Comparison of ENCODE assay signal across 8 cellular contexts in genomic region chr1:39955547-39956539, GRCh38. TPM values are rescaled to one million over a fixed set of nuclear protein-coding genes. Genes with fewer than 3 reads are reported as not detected.
A peak's percentile ranks its signal among the peaks of the same experiment; 100 is the strongest.
DNase-seq lines count a peak whose midpoint lies in the region; ATAC-seq, FAIRE-seq and TF ChIP-seq lines count a peak whose summit lies in the region.

No MANE protein-coding gene starts in this region.

- peak; percentile 30 for ATAC-seq in GM21723 (IDR thresholded peaks at IDR 0.05; ENCODE audit: unreplicated experiment)
- ATAC-seq in activated naive CD8-positive, alpha-beta T cell treated with anti-CD3 and anti-CD28 coated beads, Interleukin-2, amount 10 ng/mL, durations not matched to agents 7 days and 5 days (ENCODE audit: low read depth), result peak; percentile 37

- H3K4me3 ChIP-seq in SJSA1, result peak overlapping the region; percentile 53
- peak overlapping the region; percentile 53 for H3K4me3 ChIP-seq in hepatocyte
- H3K4me3 ChIP-seq in small intestine (ENCODE audit: low read depth in 1 of 2, low read length in 2 of 2), result peak overlapping the region; percentile 62 to 81

- no peaks in the 10 kb centered on the region for H3K79me2 ChIP-seq in hepatocyte

- H3K27me3 ChIP-seq in SJSA1 (replicated peaks) (no peaks in the 10 kb centered on the region), hepatocyte (peaks cover 4% of the 10 kb centered on the region), small intestine (ENCODE audit: control insufficient read depth in 2 of 2, insufficient read depth in 2 of 2, low read length in 2 of 2) (no peaks in the 10 kb centered on the region)

- H3K4me3 Mint-ChIP-seq in activated naive CD8-positive, alpha-beta T cell treated with anti-CD3 and anti-CD28 coated beads, Interleukin-2, amount 10 ng/mL, durations not matched to agents 7 days and 5 days, result peak overlapping the region; percentile 91

- DNase-seq in DMS53 (lab: John Stamatoyannopoulos, UW) (peak; percentile 89), Kasumi-1 (lab: John Stamatoyannopoulos, UW) (peak; percentile 66 to 68), SJSA1 (ENCODE audit: low read depth in 1 of 2, low spot score in 2 of 2) (peak; percentile 53 to 70), hepatocyte (ENCODE audit: low spot score) (peak; percentile 46), small intestine (peak; percentile 87), OCI-M2 (lab: John Stamatoyannopoulos, UW; ENCODE audit: unreplicated experiment) (no peak)
- peak; percentile 56 for DNase-seq in activated naive CD8-positive, alpha-beta T cell treated with anti-CD3 and anti-CD28 coated beads, Interleukin-2, amount 10 ng/mL, durations not matched to agents 7 days and 5 days

- peaks cover 19% of the 10 kb centered on the region for H3K36me3 ChIP-seq in SJSA1
- no peaks in the 10 kb centered on the region for H3K36me3 ChIP-seq in hepatocyte (replicated peaks; ENCODE audit: insufficient read depth, low read depth)
- H3K36me3 ChIP-seq in small intestine (ENCODE audit: control insufficient read depth in 2 of 2, insufficient read depth in 2 of 2, low read length in 2 of 2), result peaks cover 0 to 10% of the 10 kb centered on the region in 2 donors

- no peak for FAIRE-seq in small intestine (lab: Jason Lieb, UNC)

- H3K9me2 ChIP-seq in hepatocyte (replicated peaks; ENCODE audit: insufficient read depth), result no peaks in the 10 kb centered on the region

- H3K4me1 Mint-ChIP-seq in activated naive CD8-positive, alpha-beta T cell treated with anti-CD3 and anti-CD28 coated beads, Interleukin-2, amount 10 ng/mL, durations not matched to agents 7 days and 5 days, result peaks cover 11% of the 10 kb centered on the region

- peak overlapping the region; percentile 99 for H3K4me2 ChIP-seq in hepatocyte

- POLR2A ChIA-PET in activated naive CD8-positive, alpha-beta T cell treated with anti-CD3 and anti-CD28 coated beads, Interleukin-2, amount 10 ng/mL, durations not matched to agents 7 days and 5 days (lab: Charles Lee), result interaction anchor here (0.6 to 1.0 kb wide), 3 partner anchors 83 to 136 kb away, joined by 3 to 4 read pairs (median 3); no protein-coding TSS in a partner anchor

- 17% methylated on average over 24 of the region's 36 CpGs for WGBS in hepatocyte (ENCODE audit: low lambda C conversion rate, missing lambda C conversion rate)
- 4 to 9% (median 6%) methylated on average over 32 to 36 of the region's 36 CpGs for WGBS in small intestine, 3 donors

- no peak overlapping the region; the same call in 1 of the 2 replicates for H3K27ac ChIP-seq in SJSA1
- H3K27ac ChIP-seq in hepatocyte, result no peak overlapping the region
- H3K27ac ChIP-seq in small intestine (ENCODE audit: low read depth in 1 of 2, low read length in 1 of 2), result peak overlapping the region; percentile 83 to 95

- H4K20me1 ChIP-seq in hepatocyte (ENCODE audit: insufficient read depth, poor library complexity, severe bottlenecking), result no peaks in the 10 kb centered on the region

- H3K27ac Mint-ChIP-seq in activated naive CD8-positive, alpha-beta T cell treated with anti-CD3 and anti-CD28 coated beads, Interleukin-2, amount 10 ng/mL, durations not matched to agents 7 days and 5 days, result peak overlapping the region; percentile 31

- H3K36me3 Mint-ChIP-seq in activated naive CD8-positive, alpha-beta T cell treated with anti-CD3 and anti-CD28 coated beads, Interleukin-2, amount 10 ng/mL, durations not matched to agents 7 days and 5 days, result no peaks in the 10 kb centered on the region

- TF ChIP-seq CTCF in hepatocyte (IDR thresholded peaks at IDR 0.05; ENCODE audit: poor library complexity), result no peak

- H3K9me3 Mint-ChIP-seq in activated naive CD8-positive, alpha-beta T cell treated with anti-CD3 and anti-CD28 coated beads, Interleukin-2, amount 10 ng/mL, durations not matched to agents 7 days and 5 days, result no peaks in the 10 kb centered on the region

- peak overlapping the region; percentile 43 for H2AFZ ChIP-seq in hepatocyte

- H3K4me1 ChIP-seq in SJSA1 (replicated peaks), result peaks cover 24% of the 10 kb centered on the region
- H3K4me1 ChIP-seq in hepatocyte (ENCODE audit: insufficient read depth), result peaks cover 11% of the 10 kb centered on the region
- H3K4me1 ChIP-seq in small intestine (ENCODE audit: control insufficient read depth in 2 of 2, insufficient read depth in 1 of 2, low read depth in 1 of 2, low read length in 1 of 2), result peaks cover 0 to 5% of the 10 kb centered on the region in 2 donors

- H3K9me3 ChIP-seq in SJSA1 (replicated peaks) (no peaks in the 10 kb centered on the region), hepatocyte (ENCODE audit: low read depth) (no peaks in the 10 kb centered on the region), small intestine (ENCODE audit: control insufficient read depth, low read depth) (no peaks in the 10 kb centered on the region)

- peaks cover 4% of the 10 kb centered on the region for H3K27me3 Mint-ChIP-seq in activated naive CD8-positive, alpha-beta T cell treated with anti-CD3 and anti-CD28 coated beads, Interleukin-2, amount 10 ng/mL, durations not matched to agents 7 days and 5 days

RNA-seq across cellular contexts. Expression of gene MFSD2A, which starts 0.9 kb away (rescaled TPM):
- 12.1 and 13.8 TPM in 2 replicates for total RNA-seq in SJSA1 (2014; rRNA removed; shearing (Covaris generic))
- 1 to 10 TPM; 1.9 to 2.7 TPM for total RNA-seq in activated naive CD8-positive, alpha-beta T cell treated with anti-CD3 and anti-CD28 coated beads, Interleukin-2, amount 10 ng/mL, durations not matched to agents 7 days and 5 days
- total RNA-seq in hepatocyte, result 2.7 and 4.8 TPM in 2 replicates
- polyA plus RNA-seq in hepatocyte (5.6 and 9.8 TPM in 2 replicates), small intestine (10 to 100 TPM; 17.5 to 57.5 (median 45.9) TPM)

RNA-seq across cellular contexts. Expression of gene MYCL, which starts 54.1 kb away (rescaled TPM):
- total RNA-seq in SJSA1 (2014; rRNA removed; shearing (Covaris generic)), result 5.3 and 8.1 TPM in 2 replicates
- total RNA-seq in activated naive CD8-positive, alpha-beta T cell treated with anti-CD3 and anti-CD28 coated beads, Interleukin-2, amount 10 ng/mL, durations not matched to agents 7 days and 5 days, result under 1 TPM in 1 of 2 experiments, not detected in 1; 0.34 TPM
- total RNA-seq in hepatocyte, result 6.3 and 10.6 TPM in 2 replicates
- polyA plus RNA-seq in hepatocyte (7.3 and 7.8 TPM in 2 replicates), small intestine (1 to 10 TPM; 3.5 to 9.0 (median 5.6) TPM)

Comparison
In these comparisons a context has a peak if more than half of its experiments do, and no peak if none do; other contexts are left out.
1. H3K27ac ChIP-seq: peak in small intestine (2 of 2); none in SJSA1 (single experiment) and hepatocyte (single experiment).
2. Peak in every context shown above with its lines, with median percentiles within 50 percentile points of each other: H3K4me3 ChIP-seq.